13 cellular contexts compared by ENCODE assay signal in genomic region chr12:103844296-103844695, GRCh38. TPM values are rescaled to one million over a fixed set of nuclear protein-coding genes. Genes with fewer than 3 reads are reported as not detected.
DNase-seq lines count a peak whose midpoint lies in the region; TF ChIP-seq lines count a peak whose summit lies in the region.
"Had no signal": no experiment of that assay in that cellular context is flagged by ENCODE, and none has a peak within 500 bp of the region (broad histone marks: within the 10 kb centered on the region; RNA-seq: fewer than 3 reads in every experiment).

No MANE protein-coding gene starts in this region.

- DNase-seq in esophagus muscularis mucosa (ENCODE audit: extremely low spot score) (peak; percentile 39), mesothelial cell of epicardium (ENCODE audit: low spot score in 2 of 2, unreplicated experiment in 2 of 2) (no peak), sigmoid colon (no peak), glomerular visceral epithelial cell (ENCODE audit: extremely low spot score) (no peak)
- DNase-seq in activated T-helper 2 cell treated with anti-CD3 and anti-CD28 coated beads, Interferon-gamma antibody, Interleukin-2, Interleukin-4, amounts not matched to agents 10 μg/mL and 5 μg/mL and 100 μg/mL, durations not matched to agents 14 hours and 24 hours and 36 hours (ENCODE audit: low spot score) = no peak
- no peak for DNase-seq in NK-92 treated with Interleukin-12 subunit alpha and Interleukin-12 subunit beta, amount 100 ng/mL, for 24 hours (lab: John Stamatoyannopoulos, UW)
- DNase-seq: Calu3; CD8-positive, alpha-beta T cell; DMS79 treated with DMSO at 0.1 percent for 48 hours; GF-D8; H9 had no signal

- TF ChIP-seq POLR2A in esophagus muscularis mucosa (IDR thresholded peaks at IDR 0.05; ENCODE audit: low read depth) (no peak), sigmoid colon (IDR thresholded peaks at IDR 0.05) (no peak)

- intact Hi-C loops in esophagus muscularis mucosa (cut with DNase I) = no loop called here
- intact Hi-C loops in sigmoid colon (cut with DNase I) = no loop called here
- intact Hi-C loops in activated T-helper 2 cell treated with anti-CD3 and anti-CD28 coated beads, Interferon-gamma antibody, Interleukin-2, Interleukin-4, amounts not matched to agents 10 μg/mL and 5 μg/mL and 100 μg/mL, durations not matched to agents 14 hours and 24 hours and 36 hours (cut with micrococcal nuclease) = loop anchor here (5.0 to 10.0 kb wide), 2 partner anchors 461 to 1722 kb away; partner anchors contain the start of genes EID3, NUP37 and PARPBP

- H3K9me3 Mint-ChIP-seq in mesothelial cell of epicardium = no peaks in the 10 kb centered on the region
- no peaks in the 10 kb centered on the region for H3K9me3 Mint-ChIP-seq in activated T-helper 2 cell treated with anti-CD3 and anti-CD28 coated beads, Interferon-gamma antibody, Interleukin-2, Interleukin-4, amounts not matched to agents 10 μg/mL and 5 μg/mL and 100 μg/mL, durations not matched to agents 14 hours and 24 hours and 36 hours
- H3K9me3 Mint-ChIP-seq: CD8-positive, alpha-beta T cell; H9 had no signal

- H3K36me3 Mint-ChIP-seq in mesothelial cell of epicardium = no peaks in the 10 kb centered on the region
- no peaks in the 10 kb centered on the region for H3K36me3 Mint-ChIP-seq in activated T-helper 2 cell treated with anti-CD3 and anti-CD28 coated beads, Interferon-gamma antibody, Interleukin-2, Interleukin-4, amounts not matched to agents 10 μg/mL and 5 μg/mL and 100 μg/mL, durations not matched to agents 14 hours and 24 hours and 36 hours (ENCODE audit: low read depth)
- H3K36me3 Mint-ChIP-seq: CD8-positive, alpha-beta T cell had no signal

- peaks cover 11% of the 10 kb centered on the region for H3K27me3 Mint-ChIP-seq in mesothelial cell of epicardium (ENCODE audit: low read depth)
- peaks cover 24% of the 10 kb centered on the region for H3K27me3 Mint-ChIP-seq in activated T-helper 2 cell treated with anti-CD3 and anti-CD28 coated beads, Interferon-gamma antibody, Interleukin-2, Interleukin-4, amounts not matched to agents 10 μg/mL and 5 μg/mL and 100 μg/mL, durations not matched to agents 14 hours and 24 hours and 36 hours (ENCODE audit: low read depth)
- H3K27me3 Mint-ChIP-seq: B cell had no signal

- H3K4me1 Mint-ChIP-seq in mesothelial cell of epicardium = peaks cover 24% of the 10 kb centered on the region
- H3K4me1 Mint-ChIP-seq in activated T-helper 2 cell treated with anti-CD3 and anti-CD28 coated beads, Interferon-gamma antibody, Interleukin-2, Interleukin-4, amounts not matched to agents 10 μg/mL and 5 μg/mL and 100 μg/mL, durations not matched to agents 14 hours and 24 hours and 36 hours (ENCODE audit: low read depth) = peaks cover 14% of the 10 kb centered on the region

- TF ChIP-seq CTCF in esophagus muscularis mucosa (IDR thresholded peaks at IDR 0.05) (no peak), mesothelial cell of epicardium (IDR thresholded peaks at IDR 0.05; ENCODE audit: unreplicated experiment) (no peak), sigmoid colon (IDR thresholded peaks at IDR 0.05) (no peak)

- H3K4me1 ChIP-seq in esophagus muscularis mucosa (peaks cover 16 to 82% (median 62%) of the 10 kb centered on the region in 4 donors), sigmoid colon (peaks cover 0 to 75% (median 56%) of the 10 kb centered on the region in 4 donors)

- 59% methylated on average over 3 of the region's 3 CpGs for WGBS in esophagus muscularis mucosa
- WGBS in sigmoid colon, 2 donors = 90 to 91% methylated on average over 3 of the region's 3 CpGs

- H3K9me3 ChIP-seq in esophagus muscularis mucosa (no peaks in the 10 kb centered on the region), sigmoid colon (no peaks in the 10 kb centered on the region)
- H3K9me3 ChIP-seq: BLaER1 treated with 17β-estradiol and CSF1 and Interleukin-3, amounts not matched to agents 10 nM and 100 nM had no signal

- H3K27me3 ChIP-seq in esophagus muscularis mucosa (no peaks in the 10 kb centered on the region), sigmoid colon (no peaks in the 10 kb centered on the region)
- H3K27me3 ChIP-seq: BLaER1 treated with 17β-estradiol and CSF1 and Interleukin-3, amounts not matched to agents 10 nM and 100 nM had no signal

- peak overlapping the region; percentile 20 for H3K27ac Mint-ChIP-seq in mesothelial cell of epicardium
- no peak overlapping the region for H3K27ac Mint-ChIP-seq in activated T-helper 2 cell treated with anti-CD3 and anti-CD28 coated beads, Interferon-gamma antibody, Interleukin-2, Interleukin-4, amounts not matched to agents 10 μg/mL and 5 μg/mL and 100 μg/mL, durations not matched to agents 14 hours and 24 hours and 36 hours
- H3K27ac Mint-ChIP-seq: B cell; CD8-positive, alpha-beta T cell; H9 had no signal

- H3K27ac ChIP-seq in esophagus muscularis mucosa (replicated peaks in 1 of 4) (peak overlapping the region; percentile 83 to 97 (median 96)), sigmoid colon (peak overlapping the region; percentile 91 to 99 (median 94))
- H3K27ac ChIP-seq: BLaER1 treated with 17β-estradiol and CSF1 and Interleukin-3, amounts not matched to agents 10 nM and 100 nM had no signal

- no peaks in the 10 kb centered on the region for H3K36me3 ChIP-seq in esophagus muscularis mucosa
- H3K36me3 ChIP-seq in sigmoid colon = no peaks in the 10 kb centered on the region
- H3K36me3 ChIP-seq: BLaER1 treated with 17β-estradiol and CSF1 and Interleukin-3, amounts not matched to agents 10 nM and 100 nM had no signal

- H3K4me3 Mint-ChIP-seq in mesothelial cell of epicardium = no peak overlapping the region
- H3K4me3 Mint-ChIP-seq in activated T-helper 2 cell treated with anti-CD3 and anti-CD28 coated beads, Interferon-gamma antibody, Interleukin-2, Interleukin-4, amounts not matched to agents 10 μg/mL and 5 μg/mL and 100 μg/mL, durations not matched to agents 14 hours and 24 hours and 36 hours (ENCODE audit: low read depth) = no peak overlapping the region
- H3K4me3 Mint-ChIP-seq: B cell; CD8-positive, alpha-beta T cell; H9 had no signal

- TF ChIP-seq EP300 in esophagus muscularis mucosa (IDR thresholded peaks at IDR 0.05) (no peak), sigmoid colon (IDR thresholded peaks at IDR 0.05) (no peak)

- H3K4me3 ChIP-seq in esophagus muscularis mucosa (no peak overlapping the region), sigmoid colon (no peak overlapping the region)
- H3K4me3 ChIP-seq: BLaER1 treated with 17β-estradiol and CSF1 and Interleukin-3, amounts not matched to agents 10 nM and 100 nM had no signal

RNA-seq across cellular contexts. Expression of gene NT5DC3, which starts 3.3 kb away (rescaled TPM):
- 100 to 1,000 TPM; 169 to 275 (median 195) TPM for total RNA-seq in esophagus muscularis mucosa
- 7.7 to 9.1 TPM (median 8.7 TPM) in 3 replicates for total RNA-seq in mesothelial cell of epicardium
- total RNA-seq in sigmoid colon = 100 to 1,000 TPM; 179 to 346 (median 240) TPM
- 1 to 10 TPM in 2 of 3 donors, under 1 TPM in 1; 0.23 to 6.8 (median 1.8) TPM for polyA plus RNA-seq in sigmoid colon
- total RNA-seq in activated T-helper 2 cell treated with anti-CD3 and anti-CD28 coated beads, Interferon-gamma antibody, Interleukin-2, Interleukin-4, amounts not matched to agents 10 μg/mL and 5 μg/mL and 100 μg/mL, durations not matched to agents 14 hours and 24 hours and 36 hours = 10.9 and 12.0 TPM in 2 replicates

Comparison
In these comparisons a context has a peak if more than half of its experiments do, and no peak if none do; other contexts are left out.
1. RNA of gene NT5DC3, which starts 3.3 kb away (total RNA-seq): 179 to 346 TPM in sigmoid colon and 169 to 275 TPM in esophagus muscularis mucosa; 10.9 to 12.0 TPM in activated T-helper 2 cell treated with anti-CD3 and anti-CD28 coated beads, Interferon-gamma antibody, Interleukin-2, Interleukin-4, amounts not matched to agents 10 μg/mL and 5 μg/mL and 100 μg/mL, durations not matched to agents 14 hours and 24 hours and 36 hours and 7.7 to 9.1 TPM in mesothelial cell of epicardium; every median in the first group is over 10 times any median in the second.